In the genomic region with DNA sequence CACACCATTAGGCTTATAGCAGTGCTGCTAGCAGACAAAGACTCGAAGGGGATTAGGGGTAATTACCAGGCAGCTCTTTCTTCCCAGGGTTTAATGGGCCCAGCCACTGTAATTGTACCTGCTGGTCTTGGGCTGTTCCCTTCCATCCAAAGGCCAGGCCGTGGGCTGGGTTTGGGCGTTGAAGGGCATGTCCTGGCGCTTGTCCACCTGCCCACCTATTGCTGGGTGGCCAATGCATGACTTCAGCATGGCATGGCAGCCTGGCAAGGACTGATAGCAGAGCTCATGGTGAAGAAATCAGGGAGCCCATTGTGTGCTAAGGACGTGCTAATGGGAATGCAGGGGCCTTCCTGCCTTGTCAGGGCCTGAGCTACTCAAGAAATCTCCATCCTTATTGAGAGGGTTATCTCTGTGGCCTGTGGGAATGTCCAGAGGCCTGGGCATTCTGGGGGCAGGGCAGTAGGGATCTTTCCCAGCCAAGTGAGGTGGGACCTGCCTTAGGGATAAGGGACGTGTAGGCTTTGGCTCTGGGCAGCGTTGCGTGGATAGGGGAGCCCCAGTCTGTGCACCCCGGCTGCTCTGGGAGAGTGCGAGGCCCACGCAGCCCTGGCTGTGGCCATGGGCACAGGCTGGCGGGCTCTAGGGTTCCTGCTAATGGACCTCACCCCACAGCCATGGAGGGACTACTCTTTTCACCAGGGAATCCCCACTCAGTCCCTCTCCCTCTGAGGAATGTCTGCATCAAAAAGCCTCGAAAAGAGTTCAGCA, we compare ENCODE assay signal across 26 cellular contexts.
A peak's percentile ranks its signal among the peaks of the same experiment; 100 is the strongest.
DNase-seq lines count a peak whose midpoint lies in the region; ATAC-seq and TF ChIP-seq lines count a peak whose summit lies in the region.
"Had no signal": no experiment of that assay in that cellular context is flagged by ENCODE, and none has a peak within 500 bp of the region (broad histone marks: within the 10 kb centered on the region; RNA-seq: fewer than 3 reads in every experiment).

No MANE protein-coding gene starts in this region.

- H4K8ac ChIP-seq in mesendoderm (ENCODE audit: low read depth, low read length), result no peak overlapping the region

- no peak overlapping the region for H3K4me2 ChIP-seq in mesendoderm (ENCODE audit: low read length)

- H2BK5ac ChIP-seq in mesendoderm (ENCODE audit: low read length), result peak overlapping the region; percentile 13

- no peaks in the 10 kb centered on the region for H3K36me3 ChIP-seq in HEK293 (ENCODE audit: control insufficient read depth in 2 of 2, insufficient read depth in 1 of 2, low read length in 2 of 2)
- H3K36me3 ChIP-seq in mesendoderm (ENCODE audit: control insufficient read depth, insufficient read depth, low read length), result no peaks in the 10 kb centered on the region
- H3K36me3 ChIP-seq: SJCRH30 had no signal

- H3K4me3 ChIP-seq in HEK293 (ENCODE audit: low read depth, low read length) (no peak overlapping the region), mesendoderm (ENCODE audit: low read length) (no peak overlapping the region)
- H3K4me3 ChIP-seq: coronary artery, SJCRH30 had no signal

- H2AK5ac ChIP-seq in mesendoderm (ENCODE audit: low read length), result no peak overlapping the region

- CTCF ChIA-PET in HEK293 (lab: Yijun Ruan, JAX), result interaction anchor here (0.6 kb wide), 1 partner anchor 18 kb away, joined by 3 read pairs; no protein-coding TSS in a partner anchor

- no peak overlapping the region for H3K23ac ChIP-seq in mesendoderm (ENCODE audit: low read length)

- H3K79me1 ChIP-seq in mesendoderm (ENCODE audit: low read length), result no peaks in the 10 kb centered on the region

- H3K9me3 Mint-ChIP-seq in activated T-cell treated with anti-CD3 and anti-CD28 coated beads, Interleukin-2, amount 50 U/mL, for 72 hours, result peaks cover 6 to 7% of the 10 kb centered on the region in 2 donors
- H3K9me3 Mint-ChIP-seq: effector memory CD8-positive, alpha-beta T cell had no signal

- H3K36me3 Mint-ChIP-seq in activated T-cell treated with anti-CD3 and anti-CD28 coated beads, Interleukin-2, amount 50 U/mL, for 72 hours (ENCODE audit: insufficient read depth in 2 of 2), result peaks cover 0 to 4% of the 10 kb centered on the region in 2 donors
- H3K36me3 Mint-ChIP-seq: CD4-positive, alpha-beta memory T cell had no signal

- H3K56ac ChIP-seq in mesendoderm (ENCODE audit: low read length), result peak overlapping the region; percentile 30

- no peak overlapping the region for H4K5ac ChIP-seq in mesendoderm (ENCODE audit: low read length)

- H3K4me3 Mint-ChIP-seq in activated T-cell treated with anti-CD3 and anti-CD28 coated beads, Interleukin-2, amount 50 U/mL, for 72 hours, result no peak overlapping the region
- H3K4me3 Mint-ChIP-seq: activated CD4-positive, alpha-beta T cell treated with anti-CD3 and anti-CD28 coated beads for 36 hours; activated naive CD8-positive, alpha-beta T cell treated with anti-CD3 and anti-CD28 coated beads, Interleukin-2, amount 50 U/mL, for 24 hours; B cell; CD4-positive, alpha-beta memory T cell; effector memory CD8-positive, alpha-beta T cell; memory B cell; neural crest cell had no signal

- ATAC-seq in left ventricle myocardium superior, result no peak
- no peak for ATAC-seq in activated T-cell treated with anti-CD3 and anti-CD28 coated beads, Interleukin-2, amount 50 U/mL, for 72 hours (replicated peaks in 1 of 2)
- ATAC-seq in GM18498 (IDR thresholded peaks at IDR 0.05; ENCODE audit: unreplicated experiment), result no peak
- ATAC-seq: activated CD4-positive, alpha-beta T cell treated with anti-CD3 and anti-CD28 coated beads for 36 hours; activated naive CD8-positive, alpha-beta T cell treated with anti-CD3 and anti-CD28 coated beads, Interleukin-2, amount 50 U/mL, for 24 hours; effector memory CD8-positive, alpha-beta T cell had no signal

- H3K9ac ChIP-seq in mesendoderm (ENCODE audit: low read length), result no peak overlapping the region

- no CpG with 5 or more reads among the region's 13 CpGs for WGBS in mesendoderm (ENCODE audit: extremely low coverage, insufficient coverage, low lambda C conversion rate)

- no peak overlapping the region for H3K4ac ChIP-seq in mesendoderm (ENCODE audit: low read depth, low read length)

- DNase-seq in COR-L47 (lab: John Stamatoyannopoulos, UW), result peak; percentile 6
- DNase-seq in NCI-H69 (lab: John Stamatoyannopoulos, UW), result peak; percentile 45
- peak; percentile 93 for DNase-seq in mesendoderm
- DNase-seq in left ventricle myocardium superior, result no peak
- DNase-seq in activated T-cell treated with anti-CD3 and anti-CD28 coated beads, Interleukin-2, amount 50 U/mL, for 72 hours, result no peak
- DNase-seq: activated CD4-positive, alpha-beta T cell treated with anti-CD3 and anti-CD28 coated beads for 36 hours; activated naive CD8-positive, alpha-beta T cell treated with anti-CD3 and anti-CD28 coated beads, Interleukin-2, amount 50 U/mL, for 24 hours; DMS153; effector memory CD8-positive, alpha-beta T cell; erythroblast; MV-4-11; NCI-H1694 treated with DMSO at 0.1 percent for 48 hours; NCI-H2171 treated with DMSO at 0.1 percent for 48 hours; NCI-H526; right cardiac atrium; SJCRH30; stimulated activated CD4-positive, alpha-beta T cell treated with anti-CD3 and anti-CD28 coated beads, Interleukin-1b, Interleukin-23, amount 100 ng/mL, for 48 hours; stimulated activated naive CD4-positive, alpha-beta T cell treated with Interleukin-2 at 50 U/mL for 16 hours; SW 1271 had no signal

- POLR2A ChIA-PET in HEK293 (lab: Yijun Ruan, JAX), result no interaction called here

- TF ChIP-seq CTCF in HEK293 (tag by site-specific recombination; IDR thresholded peaks at IDR 0.05), result no peak

- H3K27ac Mint-ChIP-seq in activated T-cell treated with anti-CD3 and anti-CD28 coated beads, Interleukin-2, amount 50 U/mL, for 72 hours, result no peak overlapping the region
- H3K27ac Mint-ChIP-seq: activated CD4-positive, alpha-beta T cell treated with anti-CD3 and anti-CD28 coated beads for 36 hours; activated naive CD8-positive, alpha-beta T cell treated with anti-CD3 and anti-CD28 coated beads, Interleukin-2, amount 50 U/mL, for 24 hours; B cell; CD4-positive, alpha-beta memory T cell; effector memory CD8-positive, alpha-beta T cell; memory B cell had no signal

- no peaks in the 10 kb centered on the region for H3K27me3 ChIP-seq in mesendoderm (ENCODE audit: insufficient read depth, low read length, poor library complexity)
- H3K27me3 ChIP-seq: SJCRH30 had no signal

- H2BK120ac ChIP-seq in mesendoderm (ENCODE audit: low read depth, low read length), result no peak overlapping the region

- H2BK15ac ChIP-seq in mesendoderm (replicated peaks; ENCODE audit: low read depth), result no peak overlapping the region

- intact Hi-C loops in left ventricle myocardium superior (cut with micrococcal nuclease), result no loop called here

- H3K27ac ChIP-seq in HEK293 (ENCODE audit: extremely low read depth, low read depth, low read length) (no peak overlapping the region), mesendoderm (ENCODE audit: low read depth, low read length) (peak overlapping the region; percentile 15)
- H3K27ac ChIP-seq: coronary artery, SJCRH30 had no signal

- no peaks in the 10 kb centered on the region for H3K4me1 Mint-ChIP-seq in activated T-cell treated with anti-CD3 and anti-CD28 coated beads, Interleukin-2, amount 50 U/mL, for 72 hours (ENCODE audit: low read depth)
- H3K4me1 Mint-ChIP-seq: activated CD4-positive, alpha-beta T cell treated with anti-CD3 and anti-CD28 coated beads for 36 hours; activated naive CD8-positive, alpha-beta T cell treated with anti-CD3 and anti-CD28 coated beads, Interleukin-2, amount 50 U/mL, for 24 hours; B cell; CD4-positive, alpha-beta memory T cell; memory B cell; neural crest cell had no signal

- H3K27me3 Mint-ChIP-seq in activated T-cell treated with anti-CD3 and anti-CD28 coated beads, Interleukin-2, amount 50 U/mL, for 72 hours (ENCODE audit: low read depth), result peaks cover 6% of the 10 kb centered on the region

- H3K18ac ChIP-seq in mesendoderm (ENCODE audit: low read length), result no peak overlapping the region

- no peaks in the 10 kb centered on the region for H3K4me1 ChIP-seq in HEK293 (ENCODE audit: control insufficient read depth, insufficient read depth, low read length)
- peaks cover 7% of the 10 kb centered on the region for H3K4me1 ChIP-seq in mesendoderm (ENCODE audit: control insufficient read depth, low read depth, low read length)
- H3K4me1 ChIP-seq: SJCRH30 had no signal

- H3K9me3 ChIP-seq in HEK293 (ENCODE audit: control insufficient read depth, insufficient read depth, low read depth, low read length), result no peaks in the 10 kb centered on the region
- H3K9me3 ChIP-seq: SJCRH30 had no signal

- no peaks in the 10 kb centered on the region for H3K79me2 ChIP-seq in mesendoderm (ENCODE audit: control insufficient read depth, insufficient read depth, low read length)

TF ChIP-seq in HEK293, 187 proteins besides CTCF, POLR2A, EP300 and RAD21:
- peak; percentile 75 for TF ChIP-seq ZFHX2 (tag by site-specific recombination; conservative IDR thresholded peaks at IDR 0.05)
- TF ChIP-seq ZNF175 (tag by site-specific recombination; IDR thresholded peaks at IDR 0.05), result no peak
- TF ChIP-seq EGR2 (tag by site-specific recombination; IDR thresholded peaks at IDR 0.05; ENCODE audit: low read depth), result peak; percentile 39; the same call in 1 of the 2 replicates

Comparison
In these comparisons a context has a peak if more than half of its experiments do, and no peak if none do; other contexts are left out.
1. DNase-seq: peak in COR-L47 (single experiment), NCI-H69 (single experiment) and mesendoderm (single experiment); none in left ventricle myocardium superior (single experiment) and activated T-cell treated with anti-CD3 and anti-CD28 coated beads, Interleukin-2, amount 50 U/mL, for 72 hours (0 of 2).